ENCODE assay signal across 29 cellular contexts in the genomic region with DNA sequence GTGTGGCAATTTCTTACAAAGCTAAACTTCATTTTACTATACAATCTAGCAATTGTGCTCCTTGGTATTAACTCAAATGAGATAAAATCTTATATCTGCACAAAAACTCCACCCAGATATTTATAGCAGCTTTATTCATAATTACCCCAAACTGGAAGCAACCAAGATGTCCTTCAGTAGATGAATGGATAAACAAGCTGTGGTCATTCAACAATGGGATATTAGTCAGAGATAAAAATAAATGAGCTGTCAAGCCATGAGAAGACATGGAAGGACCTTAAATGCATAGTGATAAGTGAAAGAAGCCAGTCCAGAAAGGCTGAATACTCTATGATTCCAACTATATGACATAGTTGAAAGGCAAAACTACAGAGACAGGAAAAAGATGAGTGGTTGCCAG.
"Had no signal": no experiment of that assay in that cellular context is flagged by ENCODE, and none has a peak within 500 bp of the region (broad histone marks: within the 10 kb centered on the region; RNA-seq: fewer than 3 reads in every experiment).

No MANE protein-coding gene starts in this region.

- H3K4me3 ChIP-seq: ascending aorta, cardiac muscle cell had no signal

- H3K9me3 ChIP-seq: ascending aorta had no signal

- H3K27me3 ChIP-seq: ascending aorta, cardiac muscle cell had no signal

- DNase-seq: activated B cell treated with CpG ODN at 0.5 μM for 24 hours; activated CD4-positive, alpha-beta memory T cell treated with anti-CD3 and anti-CD28 coated beads for 36 hours; activated CD4-positive, alpha-beta T cell treated with anti-CD3 and anti-CD28 coated beads for 4 hours; activated CD4-positive, alpha-beta T cell treated with anti-CD3 and anti-CD28 coated beads, Interleukin-2, amount 10 ng/mL, durations not matched to agents 24 days and 14 days; activated CD4-positive, alpha-beta T cell treated with anti-CD3 and anti-CD28 coated beads, Interleukin-2, amount 50 U/mL, for 1 hour; activated CD4-positive, alpha-beta T cell treated with anti-CD3 and anti-CD28 coated beads, Interleukin-2, amount 50 U/mL, for 4 hours; activated CD4-positive, CD25-positive, alpha-beta regulatory T cell treated with anti-CD3 and anti-CD28 coated beads, Interleukin-2, amount 50 U/mL, for 72 hours; activated CD8-positive, alpha-beta memory T cell treated with anti-CD3 and anti-CD28 coated beads, Interleukin-2, amount 50 U/mL, for 4 hours; activated CD8-positive, alpha-beta T cell treated with anti-CD3 and anti-CD28 coated beads for 36 hours; activated effector memory CD4-positive, alpha-beta T cell treated with anti-CD3 and anti-CD28 coated beads, Interleukin-2, amount 50 U/mL, for 16 hours; activated gamma-delta T cell treated with Interleukin-2 at 50 U/mL for 16 hours; activated naive CD4-positive, alpha-beta T cell; activated naive CD4-positive, alpha-beta T cell treated with anti-CD3 and anti-CD28 coated beads, Interleukin-2, amount 10 ng/mL, durations not matched to agents 7 days and 5 days; activated naive CD8-positive, alpha-beta T cell treated with anti-CD3 and anti-CD28 coated beads, Interleukin-2, amount 10 ng/mL, durations not matched to agents 7 days and 5 days; activated naive CD8-positive, alpha-beta T cell treated with anti-CD3 and anti-CD28 coated beads, Interleukin-2, amount 50 U/mL, for 24 hours; activated T-cell treated with anti-CD3 and anti-CD28 coated beads for 4 hours; activated T-cell treated with anti-CD3 and anti-CD28 coated beads, Interleukin-2, amount 50 U/mL, for 1 hour; activated T-cell treated with anti-CD3 and anti-CD28 coated beads, Interleukin-2, amount 50 U/mL, for 4 hours; activated T-cell treated with anti-CD3 and anti-CD28 coated beads, Interleukin-2, amount 50 U/mL, for 72 hours; amygdala; anterior cingulate cortex; caudate nucleus; SW 1271; T-helper 1 cell; T-helper 2 cell; T-helper 9 cell had no signal

- H3K27ac ChIP-seq: ascending aorta, cardiac muscle cell, VCaP had no signal

- H3K36me3 ChIP-seq: ascending aorta, cardiac muscle cell had no signal

- H3K4me1 ChIP-seq: ascending aorta had no signal
